In the genomic region with DNA sequence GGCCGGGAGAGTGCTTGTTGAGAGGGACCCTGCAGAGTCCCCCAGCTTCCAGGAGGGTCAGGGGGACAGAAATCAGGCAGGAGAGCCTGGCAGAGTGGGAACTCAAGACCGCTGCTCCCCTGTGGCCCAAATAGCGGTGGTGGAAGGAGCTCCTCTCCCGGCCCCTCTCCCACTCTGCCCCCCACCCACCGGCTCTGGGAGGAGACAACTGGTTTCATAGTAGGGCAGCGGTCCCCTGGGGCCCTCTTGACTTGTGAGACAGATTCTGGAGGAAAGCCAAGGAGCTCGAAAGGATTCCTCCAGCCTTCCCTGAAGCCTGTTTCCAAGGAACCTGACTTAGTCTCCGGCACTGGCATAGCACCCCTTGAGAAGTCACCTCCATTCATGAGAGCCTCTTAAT, we compare ENCODE assay signal across 18 cellular contexts.
DNase-seq lines count a peak whose midpoint lies in the region; TF ChIP-seq lines count a peak whose summit lies in the region.
"Had no signal": no experiment of that assay in that cellular context is flagged by ENCODE, and none has a peak within 500 bp of the region (broad histone marks: within the 10 kb centered on the region; RNA-seq: fewer than 3 reads in every experiment).

No MANE protein-coding gene starts in this region.

- TF ChIP-seq CTCF in nephron (IDR thresholded peaks at IDR 0.05; ENCODE audit: unreplicated experiment in 3 of 3), result no peak

- H3K36me3 ChIP-seq in BLaER1 (no peaks in the 10 kb centered on the region), SK-N-MC (ENCODE audit: insufficient read depth, low read length) (no peaks in the 10 kb centered on the region)
- H3K36me3 ChIP-seq: HAP-1 had no signal

- peak overlapping the region; percentile 85 for H3K4me2 ChIP-seq in BLaER1

- no peak overlapping the region for H3K4me3 Mint-ChIP-seq in nephron
- H3K4me3 Mint-ChIP-seq: B cell; CD4-positive, alpha-beta T cell had no signal

- H3K4me1 Mint-ChIP-seq in nephron, result peaks cover 89% of the 10 kb centered on the region
- H3K4me1 Mint-ChIP-seq: B cell had no signal

- no peak overlapping the region for H3K27ac ChIP-seq in BLaER1
- H3K27ac ChIP-seq in SK-N-MC, result peak overlapping the region; percentile 79
- H3K27ac ChIP-seq: C4-2B, GM23248 had no signal

- peaks cover 8% of the 10 kb centered on the region for H3K27me3 ChIP-seq in BLaER1

- H4K20me1 ChIP-seq in BLaER1, result peaks cover 6% of the 10 kb centered on the region; the same call in 1 of the 2 replicates

- H3K4me3 ChIP-seq in BLaER1 (no peak overlapping the region), SK-N-MC (no peak overlapping the region)
- H3K4me3 ChIP-seq: GM23248, HAP-1, K562 had no signal

- peak overlapping the region in 2 of 3 experiments; percentile 28 to 67 for H3K27ac Mint-ChIP-seq in nephron
- H3K27ac Mint-ChIP-seq: B cell; CD4-positive, alpha-beta T cell had no signal

- H3K27me3 Mint-ChIP-seq in nephron (ENCODE audit: low read depth), result peaks cover 5% of the 10 kb centered on the region

- DNase-seq in DMS79 treated with DMSO at 0.1 percent for 48 hours (lab: John Stamatoyannopoulos, UW), result peak; percentile 36
- no peak for DNase-seq in DMS79 (lab: John Stamatoyannopoulos, UW)
- DNase-seq in SK-N-MC (ENCODE audit: low read depth, low spot score), result no peak
- no peak for DNase-seq in NCI-H1048 (lab: John Stamatoyannopoulos, UW)
- no peak for DNase-seq in HCEC 1CT
- DNase-seq in NCI-H2196 treated with DMSO at 0.1 percent for 48 hours (lab: John Stamatoyannopoulos, UW; ENCODE audit: unreplicated experiment), result no peak
- DNase-seq: 8988T; CD4-positive, alpha-beta T cell; DMS53; GDM1; GM23248; IMR-90 had no signal

- H3K9me3 ChIP-seq in BLaER1 (no peaks in the 10 kb centered on the region), SK-N-MC (ENCODE audit: low read depth, low read length) (no peaks in the 10 kb centered on the region)
- H3K9me3 ChIP-seq: HAP-1 had no signal

- H3K4me1 ChIP-seq in BLaER1, result peaks cover 47% of the 10 kb centered on the region

- H3K9ac ChIP-seq in BLaER1 (no peak overlapping the region), SK-N-MC (ENCODE audit: insufficient read length) (no peak overlapping the region)
- H3K9ac ChIP-seq: GM23248 had no signal

- H3K36me3 Mint-ChIP-seq in nephron (ENCODE audit: low read depth), result peaks cover 8% of the 10 kb centered on the region

- no peaks in the 10 kb centered on the region for H3K9me3 Mint-ChIP-seq in nephron
- H3K9me3 Mint-ChIP-seq: CD4-positive, alpha-beta T cell had no signal
